36 cellular contexts compared by ENCODE assay signal in genomic region chr15:96560246-96560895, GRCh38.
DNase-seq lines count a peak whose midpoint lies in the region; ATAC-seq and TF ChIP-seq lines count a peak whose summit lies in the region.
"Had no signal": no experiment of that assay in that cellular context is flagged by ENCODE, and none has a peak within 500 bp of the region (broad histone marks: within the 10 kb centered on the region; RNA-seq: fewer than 3 reads in every experiment).

No MANE protein-coding gene starts in this region.

- DNase-seq in NCI-H2107 treated with DMSO at 0.1 percent for 48 hours (lab: John Stamatoyannopoulos, UW; ENCODE audit: unreplicated experiment) (peak; percentile 12), NCI-H2107 (lab: John Stamatoyannopoulos, UW) (no peak), M059J (ENCODE audit: low read depth) (peak; percentile 36), cardiac fibroblast (ENCODE audit: low read depth in 2 of 2) (peak; percentile 5 to 33), renal cortical epithelial cell (ENCODE audit: low read depth) (peak; percentile 68), NCI-H1436 treated with DMSO at 0.1 percent for 48 hours (lab: John Stamatoyannopoulos, UW) (no peak), iPS-NIHi11 (ENCODE audit: low spot score) (no peak)
- DNase-seq: 8988T; activated CD4-positive, alpha-beta T cell treated with anti-CD3 and anti-CD28 coated beads, Interleukin-2, amount 50 U/mL, for 4 hours; activated CD8-positive, alpha-beta memory T cell treated with anti-CD3 and anti-CD28 coated beads, Interleukin-2, amount 10 ng/mL, durations not matched to agents 7 days and 5 days; activated gamma-delta T cell; activated naive CD8-positive, alpha-beta T cell treated with anti-CD3 and anti-CD28 coated beads for 36 hours; activated T-cell treated with anti-CD3 and anti-CD28 coated beads, Interleukin-2, amount 50 U/mL, for 4 hours; Calu3; central memory CD4-positive, alpha-beta T cell; DMS79; endodermal cell; HFFc6; left lung; MM.1S; NCI-H1436; NCI-H2081 treated with DMSO at 0.1 percent for 48 hours; NCI-H446 treated with DMSO at 0.1 percent for 48 hours; NCI-H82; pancreas; retina; T-helper 17 cell; upper lobe of right lung had no signal

- no peak for TF ChIP-seq CTCF in cardiac fibroblast (IDR thresholded peaks at IDR 0.05; ENCODE audit: low read depth, low read length)

- H3K4me3 ChIP-seq in cardiac fibroblast (replicated peaks in 1 of 2; ENCODE audit: low read depth in 2 of 2, low read length in 2 of 2) = no peak overlapping the region
- H3K4me3 ChIP-seq: ascending aorta, K562, left lung, neural progenitor cell, pancreas, skin epidermis, upper lobe of right lung had no signal

- ATAC-seq in GM18909 (IDR thresholded peaks at IDR 0.05; ENCODE audit: poor library complexity, unreplicated experiment) = no peak
- ATAC-seq: activated CD4-positive, CD25-positive, alpha-beta regulatory T cell treated with anti-CD3 and anti-CD28 coated beads, Interleukin-2, amount 50 U/mL, for 24 hours; activated CD8-positive, alpha-beta memory T cell treated with anti-CD3 and anti-CD28 coated beads, Interleukin-2, amount 10 ng/mL, durations not matched to agents 7 days and 5 days; activated T-cell treated with anti-CD3 and anti-CD28 coated beads, Interleukin-2, amount 50 U/mL, for 4 hours; esophagus mucosa; K562; left lung; pancreas; stimulated activated memory B cell treated with anti-CD40 and anti-IgM and Interleukin-4, amounts not matched to agents 10 μg/mL and 1 μg/mL and 100 μg/mL, for 72 hours; T-helper 17 cell; upper lobe of right lung had no signal

Comparison
In these comparisons a context has a peak if more than half of its experiments do, and no peak if none do; other contexts are left out.
1. DNase-seq: peak in NCI-H2107 treated with DMSO at 0.1 percent for 48 hours (single experiment), M059J (single experiment), cardiac fibroblast (2 of 2) and renal cortical epithelial cell (single experiment); none in NCI-H2107 (single experiment), NCI-H1436 treated with DMSO at 0.1 percent for 48 hours (single experiment) and iPS-NIHi11 (single experiment).